Comparison of ENCODE assay signal across 14 cellular contexts in the genomic region with DNA sequence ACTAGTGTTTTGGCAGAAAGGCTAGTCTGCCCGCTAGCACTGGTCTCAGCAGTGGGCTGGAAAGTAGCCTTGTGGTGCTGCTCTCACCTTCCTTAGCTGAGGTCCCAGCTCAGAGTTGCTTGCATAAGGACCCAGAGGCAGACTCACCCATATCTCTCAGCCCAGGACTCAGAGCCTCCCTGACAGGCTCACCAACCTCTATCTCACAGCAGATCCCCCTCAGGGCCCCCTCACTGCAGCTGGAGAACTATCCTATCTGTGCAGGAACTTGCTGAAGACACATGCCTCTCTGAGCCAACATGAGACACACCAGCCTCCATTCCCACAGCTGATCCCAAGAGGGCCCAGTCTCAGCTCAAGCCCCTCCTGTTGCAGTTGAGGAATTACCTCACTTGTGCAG.
A peak's percentile ranks its signal among the peaks of the same experiment; 100 is the strongest.
DNase-seq lines count a peak whose midpoint lies in the region; ATAC-seq, FAIRE-seq and TF ChIP-seq lines count a peak whose summit lies in the region.
"Had no signal": no experiment of that assay in that cellular context is flagged by ENCODE, and none has a peak within 500 bp of the region (broad histone marks: within the 10 kb centered on the region; RNA-seq: fewer than 3 reads in every experiment).

No MANE protein-coding gene starts in this region.

- TF ChIP-seq EP300 in HepG2 (IDR thresholded peaks at IDR 0.05; ENCODE audit: low read depth in 2 of 2, low read length in 2 of 2) (no peak), HepG2 (CRISPR knock-in tag; IDR thresholded peaks at IDR 0.05; ENCODE audit: borderline replicate concordance) (no peak)

- H3K4me1 Mint-ChIP-seq in T-helper 17 cell (peaks cover 12% of the 10 kb centered on the region), endodermal cell (no peaks in the 10 kb centered on the region)

- no peak overlapping the region for H2AFZ ChIP-seq in HepG2 (ENCODE audit: low read length)
- H2AFZ ChIP-seq: GM23248 had no signal

- DNase-seq in ELF-1 (ENCODE audit: low read depth, low spot score) = peak; percentile 7
- DNase-seq in T-helper 17 cell = no peak
- no peak for DNase-seq in endodermal cell
- no peak for DNase-seq in thyroid gland
- DNase-seq in HCEC 1CT = no peak
- no peak for DNase-seq in HepG2 (ENCODE audit: low spot score)
- no peak for DNase-seq in hepatic stellate cell (ENCODE audit: low spot score)
- DNase-seq: BE2C; Caco-2; CD8-positive, alpha-beta memory T cell; DMS53; GM23248; H7 had no signal

- H3K9ac ChIP-seq in endodermal cell (ENCODE audit: extremely low read depth, low read length, poor library complexity, severe bottlenecking) (no peak overlapping the region), HepG2 (ENCODE audit: insufficient read depth, low read depth, low read length) (no peak overlapping the region)
- H3K9ac ChIP-seq: GM23248 had no signal

- H3K79me2 ChIP-seq in HepG2 (ENCODE audit: insufficient read depth, low read length) = no peaks in the 10 kb centered on the region

- H3K9me3 Mint-ChIP-seq in endodermal cell = no peaks in the 10 kb centered on the region
- H3K9me3 Mint-ChIP-seq: CD8-positive, alpha-beta memory T cell had no signal

- H3K27ac Mint-ChIP-seq in T-helper 17 cell (peak overlapping the region; percentile 5), endodermal cell (peak overlapping the region; percentile 50)

- BruUV-seq in HepG2 (replicated peaks; lab: Mats Ljungman, UMichigan) = no TSS peak

- intact Hi-C loops in thyroid gland (cut with DNase I) = no loop called here
- intact Hi-C loops in HepG2 (cut with micrococcal nuclease; ENCODE audit: unreplicated experiment) = no loop called here

- H3K36me3 ChIP-seq in endodermal cell (ENCODE audit: control insufficient read depth, insufficient read depth, low read length) (peaks cover 63% of the 10 kb centered on the region), thyroid gland (peaks cover under 1 to 11% of the 10 kb centered on the region in 2 donors), HepG2 (replicated peaks in 1 of 2; ENCODE audit: control insufficient read depth in 1 of 2, insufficient read depth in 2 of 2, low read length in 2 of 2) (peaks cover 7 to 28% of the 10 kb centered on the region in 2 experiments)

- TF ChIP-seq RAD21 in HepG2 (CRISPR knock-in tag; IDR thresholded peaks at IDR 0.05) = no peak

- no peak for TF ChIP-seq POLR2A in thyroid gland (IDR thresholded peaks at IDR 0.05)
- no peak for TF ChIP-seq POLR2A in HepG2 (IDR thresholded peaks at IDR 0.05; ENCODE audit: insufficient read depth in 1 of 2, low read depth in 2 of 2, low read length in 2 of 2)

- H3K27me3 Mint-ChIP-seq in T-helper 17 cell = no peaks in the 10 kb centered on the region
- H3K27me3 Mint-ChIP-seq in endodermal cell (ENCODE audit: insufficient read depth) = no peaks in the 10 kb centered on the region
- H3K27me3 Mint-ChIP-seq: CD8-positive, alpha-beta memory T cell had no signal

- ATAC-seq in T-helper 17 cell (no peak), HepG2 (no peak; the same call in 2 of the 3 replicates)

- H3K4me3 Mint-ChIP-seq in T-helper 17 cell = no peak overlapping the region
- no peak overlapping the region for H3K4me3 Mint-ChIP-seq in endodermal cell
- H3K4me3 Mint-ChIP-seq: CD8-positive, alpha-beta memory T cell had no signal

- H3K36me3 Mint-ChIP-seq in T-helper 17 cell (ENCODE audit: low read depth) = peaks cover 18% of the 10 kb centered on the region
- peaks cover 45% of the 10 kb centered on the region for H3K36me3 Mint-ChIP-seq in endodermal cell (ENCODE audit: low read depth)

- H3K27ac ChIP-seq in endodermal cell (ENCODE audit: low read depth, low read length) (no peak overlapping the region), thyroid gland (no peak overlapping the region), HepG2 (ENCODE audit: extremely low read length, insufficient read depth, low read length) (no peak overlapping the region)
- H3K27ac ChIP-seq: C4-2B, GM23248 had no signal

- no peaks in the 10 kb centered on the region for H3K9me3 ChIP-seq in T-helper 17 cell (ENCODE audit: control insufficient read depth, low read length, poor library complexity, severe bottlenecking)
- no peaks in the 10 kb centered on the region for H3K9me3 ChIP-seq in endodermal cell (ENCODE audit: control insufficient read depth, low read length)
- no peaks in the 10 kb centered on the region for H3K9me3 ChIP-seq in thyroid gland
- H3K9me3 ChIP-seq in HepG2 (ENCODE audit: low read length) = no peaks in the 10 kb centered on the region
- H3K9me3 ChIP-seq: BE2C, Caco-2 had no signal

- WGBS in endodermal cell (ENCODE audit: insufficient coverage in 1 of 2, insufficient read length in 1 of 2), 2 experiments = 98% methylated on average over 1 of the region's 1 CpG; no CpG with 5 or more reads in 1 of the 2 experiments
- 92 to 100% methylated on average over 1 of the region's 1 CpG for WGBS in thyroid gland, 2 donors
- WGBS in HepG2 (ENCODE audit: low lambda C conversion rate) = 80% methylated on average over 1 of the region's 1 CpG

- no peaks in the 10 kb centered on the region for H3K27me3 ChIP-seq in endodermal cell (ENCODE audit: control insufficient read depth, insufficient read depth, low read length, poor library complexity, severe bottlenecking)
- no peaks in the 10 kb centered on the region for H3K27me3 ChIP-seq in thyroid gland
- no peaks in the 10 kb centered on the region for H3K27me3 ChIP-seq in HepG2 (ENCODE audit: control insufficient read depth in 1 of 2, insufficient read depth in 2 of 2, low read length in 2 of 2)
- H3K27me3 ChIP-seq: BE2C had no signal

- FAIRE-seq in HepG2 (lab: Jason Lieb, UNC) = no peak

- H3K4me3 ChIP-seq in endodermal cell (ENCODE audit: low read length) (no peak overlapping the region), thyroid gland (replicated peaks in 1 of 3) (no peak overlapping the region), HepG2 (replicated peaks in 1 of 3; ENCODE audit: insufficient read depth in 1 of 3, low read depth in 2 of 3, low read length in 3 of 3) (no peak overlapping the region)
- H3K4me3 ChIP-seq: GM23248 had no signal

- CTCF ChIA-PET in HepG2 (lab: Yijun Ruan, JAX; ENCODE audit: low intra/inter-chr PET ratio, low total read pairs) = no interaction called here

- H3K4me1 ChIP-seq in endodermal cell (ENCODE audit: control insufficient read depth, insufficient read depth, low read length) (no peaks in the 10 kb centered on the region), thyroid gland (no peaks in the 10 kb centered on the region), HepG2 (ENCODE audit: insufficient read depth, low read length) (peaks cover 9% of the 10 kb centered on the region)
- H3K4me1 ChIP-seq: BE2C, Caco-2 had no signal

- POLR2A ChIA-PET in HepG2 (lab: Yijun Ruan, JAX) = no interaction called here

- H3K4me2 ChIP-seq in HepG2 (ENCODE audit: low read depth, low read length) = no peak overlapping the region

- no peaks in the 10 kb centered on the region for H4K20me1 ChIP-seq in HepG2 (ENCODE audit: insufficient read depth, low read length)

- in situ Hi-C loops in HepG2 (cut with HindIII; ENCODE audit: extremely low pct_ligation_motif_present, low pct_unique_long_range_greater_than_20kb) = no loop called here

- TF ChIP-seq CTCF in endodermal cell (conservative IDR thresholded peaks at IDR 0.05) (no peak), thyroid gland (IDR thresholded peaks at IDR 0.05) (no peak), HepG2 (CRISPR knock-in tag; IDR thresholded peaks at IDR 0.05) (no peak)

TF ChIP-seq in HepG2, 621 proteins besides CTCF, POLR2A, EP300 and RAD21:
- TF ChIP-seq PRPF4 (IDR thresholded peaks at IDR 0.05; ENCODE audit: low read depth, low read length, poor library complexity, severe bottlenecking) (no peak), GPN1 (CRISPR knock-in tag; IDR thresholded peaks at IDR 0.05; ENCODE audit: borderline replicate concordance) (no peak), ZNF790 (CRISPR knock-in tag; IDR thresholded peaks at IDR 0.05; ENCODE audit: borderline replicate concordance) (no peak), ZGPAT (CRISPR knock-in tag; IDR thresholded peaks at IDR 0.05) (no peak), ZNF75D (CRISPR knock-in tag; IDR thresholded peaks at IDR 0.05; ENCODE audit: borderline replicate concordance) (no peak), ZNF674 (CRISPR knock-in tag; IDR thresholded peaks at IDR 0.05; ENCODE audit: low read depth) (no peak), ZFP37 (CRISPR knock-in tag; IDR thresholded peaks at IDR 0.05; ENCODE audit: borderline replicate concordance) (no peak)
